ENCODE assay signal across 27 cellular contexts in genomic region chr2:179606141-179606540, GRCh38.
"Had no signal": no experiment of that assay in that cellular context is flagged by ENCODE, and none has a peak within 500 bp of the region (broad histone marks: within the 10 kb centered on the region; RNA-seq: fewer than 3 reads in every experiment).

No MANE protein-coding gene starts in this region.

- H3K4me3 Mint-ChIP-seq: activated CD4-positive, alpha-beta memory T cell treated with anti-CD3 and anti-CD28 coated beads, Interleukin-2, amount 10 ng/mL, durations not matched to agents 7 days and 5 days; activated CD4-positive, alpha-beta T cell treated with anti-CD3 and anti-CD28 coated beads for 36 hours; activated naive CD4-positive, alpha-beta T cell treated with anti-CD3 and anti-CD28 coated beads for 36 hours; activated naive CD8-positive, alpha-beta T cell; activated T-helper 17 cell treated with anti-CD3 and anti-CD28 coated beads, Interleukin-2, amount 50 U/mL, for 72 hours; T-cell had no signal

- ATAC-seq: activated CD4-positive, alpha-beta T cell treated with anti-CD3 and anti-CD28 coated beads for 36 hours; activated T-helper 17 cell treated with anti-CD3 and anti-CD28 coated beads, Interleukin-2, amount 50 U/mL, for 72 hours; T-cell had no signal

- H3K4me3 ChIP-seq: Peyer's patch, SJSA1 had no signal

- H3K27me3 Mint-ChIP-seq: activated CD4-positive, alpha-beta memory T cell treated with anti-CD3 and anti-CD28 coated beads, Interleukin-2, amount 10 ng/mL, durations not matched to agents 7 days and 5 days; activated CD4-positive, alpha-beta T cell treated with anti-CD3 and anti-CD28 coated beads for 36 hours; activated naive CD8-positive, alpha-beta T cell; activated T-helper 17 cell treated with anti-CD3 and anti-CD28 coated beads, Interleukin-2, amount 50 U/mL, for 72 hours; T-cell had no signal

- H3K36me3 Mint-ChIP-seq: activated naive CD8-positive, alpha-beta T cell; T-cell had no signal

- H3K4me1 ChIP-seq: Peyer's patch, SJSA1 had no signal

- H3K27ac Mint-ChIP-seq: activated CD4-positive, alpha-beta memory T cell treated with anti-CD3 and anti-CD28 coated beads, Interleukin-2, amount 10 ng/mL, durations not matched to agents 7 days and 5 days; activated CD4-positive, alpha-beta T cell treated with anti-CD3 and anti-CD28 coated beads for 36 hours; activated naive CD4-positive, alpha-beta T cell treated with anti-CD3 and anti-CD28 coated beads for 36 hours; activated naive CD8-positive, alpha-beta T cell; activated T-helper 17 cell treated with anti-CD3 and anti-CD28 coated beads, Interleukin-2, amount 50 U/mL, for 72 hours; T-cell had no signal

- H3K4me1 Mint-ChIP-seq: activated CD4-positive, alpha-beta memory T cell treated with anti-CD3 and anti-CD28 coated beads, Interleukin-2, amount 10 ng/mL, durations not matched to agents 7 days and 5 days; activated CD4-positive, alpha-beta T cell treated with anti-CD3 and anti-CD28 coated beads for 36 hours; activated T-helper 17 cell treated with anti-CD3 and anti-CD28 coated beads, Interleukin-2, amount 50 U/mL, for 72 hours; T-cell had no signal

- H3K9me3 ChIP-seq: Peyer's patch, SJSA1 had no signal

- H3K9me3 Mint-ChIP-seq: activated CD4-positive, alpha-beta memory T cell treated with anti-CD3 and anti-CD28 coated beads, Interleukin-2, amount 10 ng/mL, durations not matched to agents 7 days and 5 days; activated naive CD4-positive, alpha-beta T cell treated with anti-CD3 and anti-CD28 coated beads for 36 hours; T-cell had no signal

- H3K36me3 ChIP-seq: Peyer's patch, SJSA1, WERI-Rb-1 had no signal

- H3K27me3 ChIP-seq: Peyer's patch had no signal

- H3K27ac ChIP-seq: Peyer's patch, SJSA1, WERI-Rb-1 had no signal

- DNase-seq: activated CD4-positive, alpha-beta memory T cell treated with anti-CD3 and anti-CD28 coated beads, Interleukin-2, amount 10 ng/mL, durations not matched to agents 7 days and 5 days; activated CD4-positive, alpha-beta T cell treated with anti-CD3 and anti-CD28 coated beads for 36 hours; activated CD4-positive, alpha-beta T cell treated with anti-CD3 and anti-CD28 coated beads, Interleukin-2, amount 50 U/mL, for 1 hour; activated gamma-delta T cell; activated naive CD4-positive, alpha-beta T cell treated with anti-CD3 and anti-CD28 coated beads for 36 hours; activated T-cell treated with anti-CD3 and anti-CD28 coated beads for 4 hours; activated T-cell treated with anti-CD3 and anti-CD28 coated beads, Interleukin-2, amount 50 U/mL, for 48 hours; anterior cingulate cortex; caudate nucleus; Kasumi-1; KBM-7; NCI-H1092; NCI-H1417; NCI-H1930; NCI-H2171; NCI-H226; NCI-H526; NCI-H774; Peyer's patch; SHP77; T-cell; T-helper 2 cell; T1000; WERI-Rb-1 had no signal
